ENCODE assay signal across 22 cellular contexts in genomic region chr3:47267490-47267824, GRCh38. TPM values are rescaled to one million over a fixed set of nuclear protein-coding genes. Genes with fewer than 3 reads are reported as not detected.
"Had no signal": no experiment of that assay in that cellular context is flagged by ENCODE, and none has a peak within 500 bp of the region (broad histone marks: within the 10 kb centered on the region; RNA-seq: fewer than 3 reads in every experiment).

No MANE protein-coding gene starts in this region.

- H3K4me3 Mint-ChIP-seq: activated CD4-positive, alpha-beta memory T cell treated with anti-CD3 and anti-CD28 coated beads, Interleukin-2, amount 10 ng/mL, durations not matched to agents 7 days and 5 days; activated naive CD4-positive, alpha-beta T cell treated with anti-CD3 and anti-CD28 coated beads, Interleukin-2, amount 10 ng/mL, durations not matched to agents 7 days and 5 days; activated naive CD8-positive, alpha-beta T cell treated with anti-CD3 and anti-CD28 coated beads, Interleukin-2, amount 10 ng/mL, durations not matched to agents 7 days and 5 days; activated T-cell treated with anti-CD3 and anti-CD28 coated beads, Interleukin-2, amount 50 U/mL, for 24 hours; dendritic cell treated with granulocyte-macrophage colony-stimulating factor and Interleukin-4, amounts not matched to agents 40 ng/mL and 50 ng/mL, for 4 days; endodermal cell; naive thymus-derived CD4-positive, alpha-beta T cell; stimulated activated effector memory CD8-positive, alpha-beta T cell treated with anti-CD3 and anti-CD28 coated beads, Interleukin-12 subunit alpha, Interleukin-12 subunit beta, amount 100 ng/mL, for 72 hours; stimulated activated naive CD8-positive, alpha-beta T cell treated with anti-CD3 and anti-CD28 coated beads, Interleukin-15, amount 100 ng/mL, for 72 hours; T-helper 1 cell treated with Interleukin-12 subunit alpha and Interleukin-12 subunit beta and Interleukin-4 antibody, amounts not matched to agents 30 μg/mL and 1 μg/mL, for 36 hours had no signal

- H3K27ac Mint-ChIP-seq: activated CD4-positive, alpha-beta memory T cell treated with anti-CD3 and anti-CD28 coated beads, Interleukin-2, amount 10 ng/mL, durations not matched to agents 7 days and 5 days; activated naive CD4-positive, alpha-beta T cell treated with anti-CD3 and anti-CD28 coated beads, Interleukin-2, amount 10 ng/mL, durations not matched to agents 7 days and 5 days; activated naive CD8-positive, alpha-beta T cell treated with anti-CD3 and anti-CD28 coated beads, Interleukin-2, amount 10 ng/mL, durations not matched to agents 7 days and 5 days; activated T-cell treated with anti-CD3 and anti-CD28 coated beads, Interleukin-2, amount 50 U/mL, for 24 hours; stimulated activated effector memory CD8-positive, alpha-beta T cell treated with anti-CD3 and anti-CD28 coated beads, Interleukin-12 subunit alpha, Interleukin-12 subunit beta, amount 100 ng/mL, for 72 hours; T-helper 1 cell treated with Interleukin-12 subunit alpha and Interleukin-12 subunit beta and Interleukin-4 antibody, amounts not matched to agents 30 μg/mL and 1 μg/mL, for 36 hours had no signal

- H3K4me1 ChIP-seq: prostate gland, thyroid gland had no signal

- H3K27me3 ChIP-seq: ascending aorta, brain microvascular endothelial cell, ovary, thyroid gland, upper lobe of left lung, vagina had no signal

- H3K9me3 ChIP-seq: ascending aorta, ovary, prostate gland, thyroid gland, upper lobe of left lung, vagina had no signal

- ATAC-seq: naive thymus-derived CD4-positive, alpha-beta T cell had no signal

- H3K36me3 ChIP-seq: brain microvascular endothelial cell, ovary, prostate gland, thyroid gland, upper lobe of left lung, vagina had no signal

- H3K36me3 Mint-ChIP-seq: activated naive CD4-positive, alpha-beta T cell treated with anti-CD3 and anti-CD28 coated beads, Interleukin-2, amount 10 ng/mL, durations not matched to agents 7 days and 5 days; activated naive CD8-positive, alpha-beta T cell treated with anti-CD3 and anti-CD28 coated beads, Interleukin-2, amount 10 ng/mL, durations not matched to agents 7 days and 5 days; stimulated activated effector memory CD8-positive, alpha-beta T cell treated with anti-CD3 and anti-CD28 coated beads, Interleukin-12 subunit alpha, Interleukin-12 subunit beta, amount 100 ng/mL, for 72 hours had no signal

- H3K27ac ChIP-seq: ascending aorta, brain microvascular endothelial cell, ovary, prostate gland, thyroid gland, upper lobe of left lung, vagina, VCaP had no signal

- H3K9me3 Mint-ChIP-seq: activated CD4-positive, alpha-beta memory T cell treated with anti-CD3 and anti-CD28 coated beads, Interleukin-2, amount 10 ng/mL, durations not matched to agents 7 days and 5 days; activated naive CD4-positive, alpha-beta T cell treated with anti-CD3 and anti-CD28 coated beads, Interleukin-2, amount 10 ng/mL, durations not matched to agents 7 days and 5 days; activated naive CD8-positive, alpha-beta T cell treated with anti-CD3 and anti-CD28 coated beads, Interleukin-2, amount 10 ng/mL, durations not matched to agents 7 days and 5 days; activated T-cell treated with anti-CD3 and anti-CD28 coated beads, Interleukin-2, amount 50 U/mL, for 24 hours; dendritic cell treated with granulocyte-macrophage colony-stimulating factor and Interleukin-4, amounts not matched to agents 40 ng/mL and 50 ng/mL, for 4 days; endodermal cell; naive thymus-derived CD4-positive, alpha-beta T cell; stimulated activated effector memory CD8-positive, alpha-beta T cell treated with anti-CD3 and anti-CD28 coated beads, Interleukin-12 subunit alpha, Interleukin-12 subunit beta, amount 100 ng/mL, for 72 hours; stimulated activated naive CD8-positive, alpha-beta T cell treated with anti-CD3 and anti-CD28 coated beads, Interleukin-15, amount 100 ng/mL, for 72 hours; T-helper 1 cell treated with Interleukin-12 subunit alpha and Interleukin-12 subunit beta and Interleukin-4 antibody, amounts not matched to agents 30 μg/mL and 1 μg/mL, for 36 hours had no signal

- DNase-seq: activated CD4-positive, alpha-beta memory T cell treated with anti-CD3 and anti-CD28 coated beads, Interleukin-2, amount 10 ng/mL, durations not matched to agents 7 days and 5 days; activated gamma-delta T cell; activated naive CD4-positive, alpha-beta T cell treated with anti-CD3 and anti-CD28 coated beads, Interleukin-2, amount 10 ng/mL, durations not matched to agents 7 days and 5 days; activated naive CD8-positive, alpha-beta T cell treated with anti-CD3 and anti-CD28 coated beads, Interleukin-2, amount 10 ng/mL, durations not matched to agents 7 days and 5 days; endodermal cell; naive thymus-derived CD4-positive, alpha-beta T cell; T-helper 9 cell; upper lobe of left lung had no signal

- FAIRE-seq: TTC549 had no signal

- H3K4me1 Mint-ChIP-seq: activated naive CD4-positive, alpha-beta T cell treated with anti-CD3 and anti-CD28 coated beads, Interleukin-2, amount 10 ng/mL, durations not matched to agents 7 days and 5 days; endodermal cell had no signal

- H3K27me3 Mint-ChIP-seq: activated CD4-positive, alpha-beta memory T cell treated with anti-CD3 and anti-CD28 coated beads, Interleukin-2, amount 10 ng/mL, durations not matched to agents 7 days and 5 days; activated naive CD8-positive, alpha-beta T cell treated with anti-CD3 and anti-CD28 coated beads, Interleukin-2, amount 10 ng/mL, durations not matched to agents 7 days and 5 days; activated T-cell treated with anti-CD3 and anti-CD28 coated beads, Interleukin-2, amount 50 U/mL, for 24 hours; dendritic cell treated with granulocyte-macrophage colony-stimulating factor and Interleukin-4, amounts not matched to agents 40 ng/mL and 50 ng/mL, for 4 days; naive thymus-derived CD4-positive, alpha-beta T cell; stimulated activated naive CD8-positive, alpha-beta T cell treated with anti-CD3 and anti-CD28 coated beads, Interleukin-15, amount 100 ng/mL, for 72 hours had no signal

- H3K4me3 ChIP-seq: ascending aorta, lung, ovary, prostate gland, thyroid gland, upper lobe of left lung, vagina had no signal

RNA-seq across cellular contexts. Expression of gene KIF9, which starts 15.1 kb away (rescaled TPM):
- total RNA-seq: ascending aorta had no signal
